ENCODE assay signal across 8 cellular contexts in the genomic region with DNA sequence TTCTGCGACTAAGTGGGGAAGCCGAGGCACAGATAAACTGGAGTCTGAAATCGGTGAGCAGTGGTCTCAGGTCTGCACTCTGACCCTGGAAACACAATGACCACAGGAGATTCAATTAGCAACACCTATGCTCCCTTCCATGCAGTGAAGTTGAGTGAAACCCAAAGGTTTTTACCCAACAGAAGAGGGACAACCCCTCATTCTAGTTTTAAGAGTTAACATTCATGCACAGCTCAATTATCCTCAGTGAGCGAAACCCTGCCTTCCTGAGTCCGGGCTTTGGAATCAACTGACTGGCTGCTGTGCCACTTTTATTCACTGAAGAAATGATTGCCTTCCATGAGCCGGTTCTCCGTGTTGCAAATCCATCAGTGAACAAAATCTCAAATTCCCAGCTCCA. TPM values are rescaled to one million over a fixed set of nuclear protein-coding genes. Genes with fewer than 3 reads are reported as not detected.
DNase-seq lines count a peak whose midpoint lies in the region; FAIRE-seq and TF ChIP-seq lines count a peak whose summit lies in the region.
"Not testable (repeated sequence)": the region's sequence is repeated elsewhere in the genome, so short reads cannot be mapped to it uniquely, and the experiment has no call there.

No MANE protein-coding gene starts in this region.

- WGBS in neuronal stem cell (ENCODE audit: extremely low coverage in 2 of 2, insufficient read length in 2 of 2, insufficient replicate concordance in 1 of 2), 2 donors: no CpG with 5 or more reads among the region's 7 CpGs
- WGBS in testis, 2 donors: 33 to 46% methylated on average over 3 to 7 of the region's 7 CpGs

- FAIRE-seq in keratinocyte (lab: Jason Lieb, UNC): not testable (repeated sequence)

- not testable (repeated sequence) for H3K79me1 ChIP-seq in neuronal stem cell (ENCODE audit: low read depth, low read length)

- peaks cover 24% of the 10 kb centered on the region; the same call in 1 of the 2 replicates for H3K4me1 ChIP-seq in HUES6 (ENCODE audit: control insufficient read depth, insufficient read depth, low read length)
- not testable (repeated sequence) for H3K4me1 ChIP-seq in adipocyte (ENCODE audit: control insufficient read depth, insufficient read depth, low read length); keratinocyte (ENCODE audit: control insufficient read depth, extremely low read depth, insufficient read depth, low read length); neuronal stem cell (ENCODE audit: control insufficient read depth in 2 of 2, insufficient read depth in 1 of 2, low read depth in 1 of 2, low read length in 2 of 2); testis

- not testable (repeated sequence) for H2BK15ac ChIP-seq in neuronal stem cell (ENCODE audit: low read length)

- not testable (repeated sequence) for H4K8ac ChIP-seq in neuronal stem cell (ENCODE audit: low read depth, low read length)

- H3K23ac ChIP-seq in neuronal stem cell (ENCODE audit: low read depth, low read length, poor library complexity): not testable (repeated sequence)

- H3K79me2 ChIP-seq in SU-DHL-6 (ENCODE audit: insufficient read depth, low read length) (peaks cover 21% of the 10 kb centered on the region), keratinocyte (ENCODE audit: control insufficient read depth, insufficient read depth, low read length) (peaks cover 28% of the 10 kb centered on the region)

- peak overlapping the region; percentile 97 for H3K4me3 Mint-ChIP-seq in endothelial cell (ENCODE audit: unreplicated experiment)

- not testable (repeated sequence) for H4K91ac ChIP-seq in neuronal stem cell (ENCODE audit: low read depth, low read length, poor library complexity)

- H3K27me3 ChIP-seq in HUES6 (ENCODE audit: control insufficient read depth, insufficient read depth, low read length); SU-DHL-6 (ENCODE audit: low read length); adipocyte (replicated peaks; ENCODE audit: control insufficient read depth, insufficient read depth, low read length); keratinocyte (ENCODE audit: control insufficient read depth, extremely low read depth, insufficient read depth, low read length); neuronal stem cell (ENCODE audit: control insufficient read depth in 3 of 3, insufficient read depth in 3 of 3, low read depth in 1 of 3, low read length in 3 of 3); testis: not testable (repeated sequence)

- not testable (repeated sequence) for H3K27me3 Mint-ChIP-seq in endothelial cell (ENCODE audit: unreplicated experiment)

- H3K4ac ChIP-seq in neuronal stem cell (ENCODE audit: low read length): not testable (repeated sequence)

- not testable (repeated sequence) for TF ChIP-seq CTCF in C4-2B (conservative IDR thresholded peaks at IDR 0.05); SU-DHL-6 (IDR thresholded peaks at IDR 0.05; ENCODE audit: insufficient read depth, low read length, poor library complexity, severe bottlenecking); endothelial cell (IDR thresholded peaks at IDR 0.05; ENCODE audit: unreplicated experiment); keratinocyte (optimal IDR thresholded peaks at IDR 0.05 in 1 of 3, IDR thresholded peaks at IDR 0.05 in 1 of 3, conservative IDR thresholded peaks at IDR 0.05 in 1 of 3; ENCODE audit: extremely low read depth in 1 of 3, insufficient read depth in 2 of 3, low read length in 3 of 3); testis (IDR thresholded peaks at IDR 0.05)

- peak overlapping the region; percentile 94 for H3K9ac ChIP-seq in HUES6 (ENCODE audit: low read length)
- H3K9ac ChIP-seq in SU-DHL-6 (ENCODE audit: low read length): peak overlapping the region; percentile 95
- peak overlapping the region; percentile 93 for H3K9ac ChIP-seq in adipocyte (ENCODE audit: low read length)
- H3K9ac ChIP-seq in keratinocyte (ENCODE audit: control insufficient read depth, extremely low read depth, insufficient read depth, low read length): peak overlapping the region; percentile 95
- not testable (repeated sequence) for H3K9ac ChIP-seq in neuronal stem cell (ENCODE audit: low read depth, low read length, poor library complexity)

- not testable (repeated sequence) for H3K9me3 ChIP-seq in HUES6 (ENCODE audit: control insufficient read depth, insufficient read depth, low read depth, low read length); SU-DHL-6 (ENCODE audit: insufficient read depth, low read length); adipocyte (ENCODE audit: control insufficient read depth, low read length); keratinocyte (ENCODE audit: control insufficient read depth, low read depth, low read length); neuronal stem cell (replicated peaks in 1 of 2; ENCODE audit: control insufficient read depth in 2 of 2, insufficient read depth in 1 of 2, low read depth in 1 of 2, low read length in 2 of 2); testis

- DNase-seq in adipocyte (ENCODE audit: low read depth); endothelial cell (ENCODE audit: low spot score); keratinocyte (ENCODE audit: low read depth, low spot score); neuronal stem cell (ENCODE audit: low spot score); testis: not testable (repeated sequence)

- H3K36me3 ChIP-seq in HUES6 (ENCODE audit: control insufficient read depth, insufficient read depth, low read length) (peaks cover 28% of the 10 kb centered on the region), neuronal stem cell (replicated peaks in 1 of 2; ENCODE audit: control insufficient read depth in 2 of 2, insufficient read depth in 2 of 2, low read length in 2 of 2) (peaks cover 1 to 27% of the 10 kb centered on the region in 2 donors)
- not testable (repeated sequence) for H3K36me3 ChIP-seq in SU-DHL-6 (ENCODE audit: low read length); adipocyte (ENCODE audit: control insufficient read depth, insufficient read depth, low read length, severe bottlenecking); keratinocyte (ENCODE audit: control insufficient read depth in 2 of 2, extremely low read depth in 1 of 2, insufficient read depth in 2 of 2, low read length in 2 of 2); testis (ENCODE audit: low read depth, missing control alignments)

- not testable (repeated sequence) for H3K4me1 Mint-ChIP-seq in endothelial cell (ENCODE audit: unreplicated experiment)

- not testable (repeated sequence) for TF ChIP-seq POLR2A in testis (IDR thresholded peaks at IDR 0.05)

- H3K36me3 Mint-ChIP-seq in endothelial cell (ENCODE audit: low read depth, unreplicated experiment): not testable (repeated sequence)

- H3K9me1 ChIP-seq in keratinocyte (ENCODE audit: control insufficient read depth, extremely low read depth, insufficient read depth, low read length): not testable (repeated sequence)

- H3K27ac ChIP-seq in C4-2B (peak overlapping the region; percentile 88), keratinocyte (ENCODE audit: control insufficient read depth, insufficient read depth, low read length) (peak overlapping the region; percentile 89), testis (peak overlapping the region in 1 of 2 donors; percentile 72)
- H3K27ac ChIP-seq in HUES6 (ENCODE audit: low read depth, low read length); SU-DHL-6 (ENCODE audit: low read depth, low read length); neuronal stem cell (replicated peaks; ENCODE audit: low read length): not testable (repeated sequence)

- H3K9me2 ChIP-seq in SU-DHL-6 (replicated peaks; ENCODE audit: insufficient read depth, low read length): not testable (repeated sequence)

- H2BK5ac ChIP-seq in neuronal stem cell (ENCODE audit: low read length): not testable (repeated sequence)

- peak overlapping the region; percentile 74 for H3K4me3 ChIP-seq in HUES6 (ENCODE audit: low read depth, low read length)
- H3K4me3 ChIP-seq in SU-DHL-6 (ENCODE audit: insufficient read depth, low read length, poor library complexity, severe bottlenecking): peak overlapping the region; percentile 89
- peak overlapping the region; percentile 86 for H3K4me3 ChIP-seq in adipocyte (ENCODE audit: low read length)
- peak overlapping the region; percentile 77 to 81 (median 78) for H3K4me3 ChIP-seq in keratinocyte (ENCODE audit: control insufficient read depth in 2 of 3, extremely low read depth in 1 of 3, insufficient read depth in 2 of 3, low read depth in 1 of 3, low read length in 3 of 3)
- H3K4me3 ChIP-seq in neuronal stem cell (ENCODE audit: low read length in 2 of 2): peak overlapping the region in 1 of 2 donors; percentile 73
- peak overlapping the region; percentile 70 to 80 for H3K4me3 ChIP-seq in testis

- H4K20me1 ChIP-seq in SU-DHL-6 (ENCODE audit: low read depth, low read length); keratinocyte (ENCODE audit: control insufficient read depth, extremely low read depth, insufficient read depth, low read length): not testable (repeated sequence)

- not testable (repeated sequence) for H2BK120ac ChIP-seq in neuronal stem cell (ENCODE audit: low read depth, low read length)

- H3K27ac Mint-ChIP-seq in endothelial cell (ENCODE audit: unreplicated experiment): peak overlapping the region; percentile 94

- dilution Hi-C loops in keratinocyte (cut with MboI; ENCODE audit: extremely low pct_ligation_motif_present, low sequenced_read_pairs): not testable (repeated sequence)

- H2BK12ac ChIP-seq in neuronal stem cell (ENCODE audit: low read length): not testable (repeated sequence)

- not testable (repeated sequence) for H3K14ac ChIP-seq in neuronal stem cell (ENCODE audit: low read length)

- intact Hi-C loops in testis (cut with DNase I; ENCODE audit: low total_unique reads): not testable (repeated sequence)

- H3K18ac ChIP-seq in neuronal stem cell (ENCODE audit: low read length): not testable (repeated sequence)

- not testable (repeated sequence) for H3F3A ChIP-seq in SU-DHL-6 (ENCODE audit: insufficient read depth)

- peak overlapping the region; percentile 89 for H3K4me2 ChIP-seq in SU-DHL-6 (ENCODE audit: low read depth, low read length, poor library complexity, severe bottlenecking)
- H3K4me2 ChIP-seq in keratinocyte (ENCODE audit: control insufficient read depth, extremely low read depth, insufficient read depth, low read depth, low read length): peak overlapping the region; percentile 86
- peak overlapping the region; percentile 54 for H3K4me2 ChIP-seq in neuronal stem cell (ENCODE audit: insufficient read depth, low read length, poor library complexity, severe bottlenecking)

- H2AFZ ChIP-seq in SU-DHL-6 (ENCODE audit: low read depth, low read length, severe bottlenecking): peak overlapping the region; percentile 84
- not testable (repeated sequence) for H2AFZ ChIP-seq in keratinocyte (ENCODE audit: control insufficient read depth, low read length)
- peak overlapping the region; percentile 93 for H2AFZ ChIP-seq in neuronal stem cell (ENCODE audit: low read length)

- not testable (repeated sequence) for H3K9me3 Mint-ChIP-seq in endothelial cell (ENCODE audit: unreplicated experiment)

- H2AK5ac ChIP-seq in neuronal stem cell (ENCODE audit: low read depth, low read length): not testable (repeated sequence)

RNA-seq across cellular contexts. Expression of a gene that starts 0.7 kb away (rescaled TPM):
- 7.3 TPM for total RNA-seq in endothelial cell (ENCODE audit: unreplicated experiment)
- polyA plus RNA-seq in keratinocyte: 1.4 to 2.7 TPM (median 2.1 TPM) in 3 replicates
- polyA plus RNA-seq in keratinocyte (2011; ENCODE audit: low read depth): 1.4 TPM
- polyA plus RNA-seq in keratinocyte (2011; cell fraction: cytosol; rRNA removed): 0.66 and 1.0 TPM in 2 replicates
- polyA plus RNA-seq in keratinocyte (2011; cell fraction: nucleus; rRNA removed): 2.4 and 3.3 TPM in 2 replicates
- polyA plus RNA-seq in keratinocyte (2012; ENCODE audit: low replicate concordance): 1.6 and 2.0 TPM in 2 replicates
- polyA minus RNA-seq in keratinocyte: 3.6 to 6.8 TPM (median 5.7 TPM) in 3 replicates
- 2.3 TPM for polyA minus RNA-seq in keratinocyte (2011; cell fraction: cytosol; rRNA and poly(A)+ RNA removed)
- polyA minus RNA-seq in keratinocyte (2011; cell fraction: nucleus; rRNA and poly(A)+ RNA removed): 3.2 and 5.8 TPM in 2 replicates
- 1.8 TPM for polyA plus RNA-seq in neuronal stem cell (2013, experiment 1 of 2)
- polyA plus RNA-seq in neuronal stem cell (2013, experiment 2 of 2): 1.9 TPM
- total RNA-seq in testis: 1 to 10 TPM; 6.3 to 8.2 TPM
- 2.4 TPM for polyA plus RNA-seq in testis (ENCODE audit: insufficient read depth, low read depth, low replicate concordance)

RNA-seq across cellular contexts. Expression of a gene that starts 29.0 kb away (rescaled TPM):
- total RNA-seq in endothelial cell (ENCODE audit: unreplicated experiment) (54.6 TPM), testis (10 to 100 TPM in 1 of 2 donors, 1 to 10 TPM in 1; 9.4 to 18.7 TPM)
- polyA plus RNA-seq in keratinocyte (0.26 to 0.39 TPM (median 0.27 TPM) in 3 replicates), testis (ENCODE audit: insufficient read depth, low read depth, low replicate concordance) (2.5 TPM)
- polyA plus RNA-seq in keratinocyte (2011; ENCODE audit: low read depth): 0.64 TPM
- polyA plus RNA-seq in keratinocyte (2011; cell fraction: cytosol; rRNA removed): 0.21 and 0.26 TPM in 2 replicates
- 0.28 and 0.33 TPM in 2 replicates for polyA plus RNA-seq in keratinocyte (2011; cell fraction: nucleus; rRNA removed)
- 0.59 and 0.66 TPM in 2 replicates for polyA plus RNA-seq in keratinocyte (2012; ENCODE audit: low replicate concordance)
- 0.72 TPM in 1 of 3 replicates, not detected in the others for polyA minus RNA-seq in keratinocyte
- 0.77 TPM for polyA minus RNA-seq in keratinocyte (2011; cell fraction: cytosol; rRNA and poly(A)+ RNA removed)
- polyA minus RNA-seq in keratinocyte (2011; cell fraction: nucleus; rRNA and poly(A)+ RNA removed): 0.54 and 0.74 TPM in 2 replicates
- 2.4 TPM for polyA plus RNA-seq in neuronal stem cell (2013, experiment 1 of 2)
- 2.5 TPM for polyA plus RNA-seq in neuronal stem cell (2013, experiment 2 of 2)
